Comparison of ENCODE assay signal across 1 cellular context in the genomic region with DNA sequence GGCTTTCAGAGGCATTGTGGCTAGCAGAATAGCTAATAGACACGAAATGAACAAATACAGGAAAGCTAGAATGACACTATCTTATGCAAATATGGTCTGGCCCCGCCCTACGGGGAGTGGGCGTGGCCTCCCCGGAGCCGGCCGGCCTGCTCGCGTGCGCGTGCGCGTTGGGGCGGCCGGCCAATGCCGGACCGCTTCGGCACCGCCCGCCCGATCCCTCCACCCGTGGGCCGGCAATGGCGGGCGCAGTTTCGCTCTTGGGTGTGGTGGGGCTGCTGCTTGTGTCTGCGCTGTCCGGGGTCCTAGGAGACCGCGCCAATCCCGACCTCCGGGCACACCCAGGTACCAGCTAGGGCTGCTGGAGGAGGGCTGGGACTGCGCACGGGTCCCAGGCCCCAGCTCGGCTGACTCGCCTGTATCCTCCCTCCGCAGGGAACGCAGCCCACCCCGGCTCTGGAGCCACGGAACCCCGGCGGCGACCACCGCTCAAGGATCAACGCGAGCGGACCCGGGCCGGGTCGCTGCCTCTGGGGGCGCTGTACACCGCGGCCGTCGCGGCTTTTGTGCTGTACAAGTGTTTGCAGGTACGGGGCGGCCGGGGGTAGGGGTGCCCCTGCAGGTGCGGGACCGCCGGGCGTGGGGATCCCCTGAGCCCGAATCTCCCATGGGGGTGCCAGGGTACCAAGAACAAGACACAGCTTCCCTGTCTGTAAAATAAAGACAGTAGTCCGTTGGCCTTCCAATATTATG.
A peak's percentile ranks its signal among the peaks of the same experiment; 100 is the strongest.
TF ChIP-seq lines count a peak whose summit lies in the region.

A gene with protein sequence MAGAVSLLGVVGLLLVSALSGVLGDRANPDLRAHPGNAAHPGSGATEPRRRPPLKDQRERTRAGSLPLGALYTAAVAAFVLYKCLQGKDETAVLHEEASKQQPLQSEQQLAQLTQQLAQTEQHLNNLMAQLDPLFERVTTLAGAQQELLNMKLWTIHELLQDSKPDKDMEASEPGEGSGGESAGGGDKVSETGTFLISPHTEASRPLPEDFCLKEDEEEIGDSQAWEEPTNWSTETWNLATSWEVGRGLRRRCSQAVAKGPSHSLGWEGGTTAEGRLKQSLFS (plus strand): TSS at position 149 of the 750 bp plus-strand sequence. CDS start 88 bp downstream, at position 237.

TF ChIP-seq in HEK293, 187 proteins besides CTCF, POLR2A, EP300 and RAD21 (continued from another document and continues in another):
- TF ChIP-seq BCL11A (tag by site-specific recombination; IDR thresholded peaks at IDR 0.05; ENCODE audit: low read depth) = no peak
- no peak for TF ChIP-seq ZNF76 (tag by site-specific recombination; IDR thresholded peaks at IDR 0.05; ENCODE audit: borderline replicate concordance, low read depth)
- no peak for TF ChIP-seq MZF1 (tag by site-specific recombination; IDR thresholded peaks at IDR 0.05; ENCODE audit: borderline replicate concordance)
- TF ChIP-seq ZNF155 (tag by site-specific recombination; IDR thresholded peaks at IDR 0.05) = no peak
- TF ChIP-seq ZFP69B (tag by site-specific recombination; IDR thresholded peaks at IDR 0.05) = no peak
- 0 out of 2 replicates have a peak, but pooled peaks have one; percentile 20 for TF ChIP-seq ZNF239 (tag by site-specific recombination; IDR thresholded peaks at IDR 0.05)
- TF ChIP-seq ZNF391 (tag by site-specific recombination; IDR thresholded peaks at IDR 0.05; ENCODE audit: borderline replicate concordance, low read depth) = no peak
- TF ChIP-seq OVOL3 (tag by site-specific recombination; IDR thresholded peaks at IDR 0.05) = no peak
- TF ChIP-seq ZNF510 (tag by site-specific recombination; IDR thresholded peaks at IDR 0.05; ENCODE audit: insufficient replicate concordance) = no peak
- TF ChIP-seq ZNF19 (tag by site-specific recombination; IDR thresholded peaks at IDR 0.05; ENCODE audit: low read depth) = no peak
- TF ChIP-seq, protein P1, sequence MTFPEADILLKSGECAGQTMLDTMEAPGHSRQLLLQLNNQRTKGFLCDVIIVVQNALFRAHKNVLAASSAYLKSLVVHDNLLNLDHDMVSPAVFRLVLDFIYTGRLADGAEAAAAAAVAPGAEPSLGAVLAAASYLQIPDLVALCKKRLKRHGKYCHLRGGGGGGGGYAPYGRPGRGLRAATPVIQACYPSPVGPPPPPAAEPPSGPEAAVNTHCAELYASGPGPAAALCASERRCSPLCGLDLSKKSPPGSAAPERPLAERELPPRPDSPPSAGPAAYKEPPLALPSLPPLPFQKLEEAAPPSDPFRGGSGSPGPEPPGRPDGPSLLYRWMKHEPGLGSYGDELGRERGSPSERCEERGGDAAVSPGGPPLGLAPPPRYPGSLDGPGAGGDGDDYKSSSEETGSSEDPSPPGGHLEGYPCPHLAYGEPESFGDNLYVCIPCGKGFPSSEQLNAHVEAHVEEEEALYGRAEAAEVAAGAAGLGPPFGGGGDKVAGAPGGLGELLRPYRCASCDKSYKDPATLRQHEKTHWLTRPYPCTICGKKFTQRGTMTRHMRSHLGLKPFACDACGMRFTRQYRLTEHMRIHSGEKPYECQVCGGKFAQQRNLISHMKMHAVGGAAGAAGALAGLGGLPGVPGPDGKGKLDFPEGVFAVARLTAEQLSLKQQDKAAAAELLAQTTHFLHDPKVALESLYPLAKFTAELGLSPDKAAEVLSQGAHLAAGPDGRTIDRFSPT (tag by site-specific recombination; IDR thresholded peaks at IDR 0.05) = peak; percentile 61
- TF ChIP-seq, protein P2, sequence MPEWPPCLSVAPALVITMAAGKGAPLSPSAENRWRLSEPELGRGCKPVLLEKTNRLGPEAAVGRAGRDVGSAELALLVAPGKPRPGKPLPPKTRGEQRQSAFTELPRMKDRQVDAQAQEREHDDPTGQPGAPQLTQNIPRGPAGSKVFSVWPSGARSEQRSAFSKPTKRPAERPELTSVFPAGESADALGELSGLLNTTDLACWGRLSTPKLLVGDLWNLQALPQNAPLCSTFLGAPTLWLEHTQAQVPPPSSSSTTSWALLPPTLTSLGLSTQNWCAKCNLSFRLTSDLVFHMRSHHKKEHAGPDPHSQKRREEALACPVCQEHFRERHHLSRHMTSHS (tag by site-specific recombination; IDR thresholded peaks at IDR 0.05) = no peak
- peak; percentile 79 for TF ChIP-seq ZNF2 (tag by site-specific recombination; IDR thresholded peaks at IDR 0.05)
- TF ChIP-seq, protein P3, sequence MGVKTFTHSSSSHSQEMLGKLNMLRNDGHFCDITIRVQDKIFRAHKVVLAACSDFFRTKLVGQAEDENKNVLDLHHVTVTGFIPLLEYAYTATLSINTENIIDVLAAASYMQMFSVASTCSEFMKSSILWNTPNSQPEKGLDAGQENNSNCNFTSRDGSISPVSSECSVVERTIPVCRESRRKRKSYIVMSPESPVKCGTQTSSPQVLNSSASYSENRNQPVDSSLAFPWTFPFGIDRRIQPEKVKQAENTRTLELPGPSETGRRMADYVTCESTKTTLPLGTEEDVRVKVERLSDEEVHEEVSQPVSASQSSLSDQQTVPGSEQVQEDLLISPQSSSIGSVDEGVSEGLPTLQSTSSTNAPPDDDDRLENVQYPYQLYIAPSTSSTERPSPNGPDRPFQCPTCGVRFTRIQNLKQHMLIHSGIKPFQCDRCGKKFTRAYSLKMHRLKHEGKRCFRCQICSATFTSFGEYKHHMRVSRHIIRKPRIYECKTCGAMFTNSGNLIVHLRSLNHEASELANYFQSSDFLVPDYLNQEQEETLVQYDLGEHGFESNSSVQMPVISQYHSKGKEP (tag by site-specific recombination; IDR thresholded peaks at IDR 0.05) = no peak
- TF ChIP-seq, protein P4, sequence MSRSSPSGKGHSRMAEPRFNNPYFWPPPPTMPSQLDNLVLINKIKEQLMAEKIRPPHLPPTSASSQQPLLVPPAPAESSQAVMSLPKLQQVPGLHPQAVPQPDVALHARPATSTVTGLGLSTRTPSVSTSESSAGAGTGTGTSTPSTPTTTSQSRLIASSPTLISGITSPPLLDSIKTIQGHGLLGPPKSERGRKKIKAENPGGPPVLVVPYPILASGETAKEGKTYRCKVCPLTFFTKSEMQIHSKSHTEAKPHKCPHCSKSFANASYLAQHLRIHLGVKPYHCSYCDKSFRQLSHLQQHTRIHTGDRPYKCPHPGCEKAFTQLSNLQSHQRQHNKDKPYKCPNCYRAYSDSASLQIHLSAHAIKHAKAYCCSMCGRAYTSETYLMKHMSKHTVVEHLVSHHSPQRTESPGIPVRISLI (tag by site-specific recombination; IDR thresholded peaks at IDR 0.05) = no peak
- TF ChIP-seq, protein P5, sequence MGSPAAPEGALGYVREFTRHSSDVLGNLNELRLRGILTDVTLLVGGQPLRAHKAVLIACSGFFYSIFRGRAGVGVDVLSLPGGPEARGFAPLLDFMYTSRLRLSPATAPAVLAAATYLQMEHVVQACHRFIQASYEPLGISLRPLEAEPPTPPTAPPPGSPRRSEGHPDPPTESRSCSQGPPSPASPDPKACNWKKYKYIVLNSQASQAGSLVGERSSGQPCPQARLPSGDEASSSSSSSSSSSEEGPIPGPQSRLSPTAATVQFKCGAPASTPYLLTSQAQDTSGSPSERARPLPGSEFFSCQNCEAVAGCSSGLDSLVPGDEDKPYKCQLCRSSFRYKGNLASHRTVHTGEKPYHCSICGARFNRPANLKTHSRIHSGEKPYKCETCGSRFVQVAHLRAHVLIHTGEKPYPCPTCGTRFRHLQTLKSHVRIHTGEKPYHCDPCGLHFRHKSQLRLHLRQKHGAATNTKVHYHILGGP (tag by site-specific recombination; IDR thresholded peaks at IDR 0.05) = no peak
- peak; percentile 76; the same call in 1 of the 2 replicates for TF ChIP-seq GLIS2 (tag by site-specific recombination; IDR thresholded peaks at IDR 0.05)
- TF ChIP-seq, protein P6, sequence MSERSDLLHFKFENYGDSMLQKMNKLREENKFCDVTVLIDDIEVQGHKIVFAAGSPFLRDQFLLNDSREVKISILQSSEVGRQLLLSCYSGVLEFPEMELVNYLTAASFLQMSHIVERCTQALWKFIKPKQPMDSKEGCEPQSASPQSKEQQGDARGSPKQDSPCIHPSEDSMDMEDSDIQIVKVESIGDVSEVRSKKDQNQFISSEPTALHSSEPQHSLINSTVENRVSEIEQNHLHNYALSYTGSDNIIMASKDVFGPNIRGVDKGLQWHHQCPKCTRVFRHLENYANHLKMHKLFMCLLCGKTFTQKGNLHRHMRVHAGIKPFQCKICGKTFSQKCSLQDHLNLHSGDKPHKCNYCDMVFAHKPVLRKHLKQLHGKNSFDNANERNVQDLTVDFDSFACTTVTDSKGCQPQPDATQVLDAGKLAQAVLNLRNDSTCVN (tag by site-specific recombination; optimal IDR thresholded peaks at IDR 0.05) = no peak
- no peak for TF ChIP-seq ZNF157 (tag by site-specific recombination; IDR thresholded peaks at IDR 0.05)
- TF ChIP-seq, protein P7, sequence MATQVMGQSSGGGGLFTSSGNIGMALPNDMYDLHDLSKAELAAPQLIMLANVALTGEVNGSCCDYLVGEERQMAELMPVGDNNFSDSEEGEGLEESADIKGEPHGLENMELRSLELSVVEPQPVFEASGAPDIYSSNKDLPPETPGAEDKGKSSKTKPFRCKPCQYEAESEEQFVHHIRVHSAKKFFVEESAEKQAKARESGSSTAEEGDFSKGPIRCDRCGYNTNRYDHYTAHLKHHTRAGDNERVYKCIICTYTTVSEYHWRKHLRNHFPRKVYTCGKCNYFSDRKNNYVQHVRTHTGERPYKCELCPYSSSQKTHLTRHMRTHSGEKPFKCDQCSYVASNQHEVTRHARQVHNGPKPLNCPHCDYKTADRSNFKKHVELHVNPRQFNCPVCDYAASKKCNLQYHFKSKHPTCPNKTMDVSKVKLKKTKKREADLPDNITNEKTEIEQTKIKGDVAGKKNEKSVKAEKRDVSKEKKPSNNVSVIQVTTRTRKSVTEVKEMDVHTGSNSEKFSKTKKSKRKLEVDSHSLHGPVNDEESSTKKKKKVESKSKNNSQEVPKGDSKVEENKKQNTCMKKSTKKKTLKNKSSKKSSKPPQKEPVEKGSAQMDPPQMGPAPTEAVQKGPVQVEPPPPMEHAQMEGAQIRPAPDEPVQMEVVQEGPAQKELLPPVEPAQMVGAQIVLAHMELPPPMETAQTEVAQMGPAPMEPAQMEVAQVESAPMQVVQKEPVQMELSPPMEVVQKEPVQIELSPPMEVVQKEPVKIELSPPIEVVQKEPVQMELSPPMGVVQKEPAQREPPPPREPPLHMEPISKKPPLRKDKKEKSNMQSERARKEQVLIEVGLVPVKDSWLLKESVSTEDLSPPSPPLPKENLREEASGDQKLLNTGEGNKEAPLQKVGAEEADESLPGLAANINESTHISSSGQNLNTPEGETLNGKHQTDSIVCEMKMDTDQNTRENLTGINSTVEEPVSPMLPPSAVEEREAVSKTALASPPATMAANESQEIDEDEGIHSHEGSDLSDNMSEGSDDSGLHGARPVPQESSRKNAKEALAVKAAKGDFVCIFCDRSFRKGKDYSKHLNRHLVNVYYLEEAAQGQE (tag by site-specific recombination; IDR thresholded peaks at IDR 0.05) = peak; percentile 90
- no peak for TF ChIP-seq ZNF654 (tag by site-specific recombination; IDR thresholded peaks at IDR 0.05; ENCODE audit: low read depth)
- no peak for TF ChIP-seq ZNF133 (tag by site-specific recombination; IDR thresholded peaks at IDR 0.05)
- no peak for TF ChIP-seq ZNF354C (tag by site-specific recombination; IDR thresholded peaks at IDR 0.05; ENCODE audit: borderline replicate concordance, low read depth)
- TF ChIP-seq ZNF223 (tag by site-specific recombination; IDR thresholded peaks at IDR 0.05) = no peak
- TF ChIP-seq ZBTB20 (tag by site-specific recombination; IDR thresholded peaks at IDR 0.05) = peak; percentile 93
- peak; percentile 83 for TF ChIP-seq YY1 (tag by site-specific recombination; IDR thresholded peaks at IDR 0.05)
- TF ChIP-seq, protein P8, sequence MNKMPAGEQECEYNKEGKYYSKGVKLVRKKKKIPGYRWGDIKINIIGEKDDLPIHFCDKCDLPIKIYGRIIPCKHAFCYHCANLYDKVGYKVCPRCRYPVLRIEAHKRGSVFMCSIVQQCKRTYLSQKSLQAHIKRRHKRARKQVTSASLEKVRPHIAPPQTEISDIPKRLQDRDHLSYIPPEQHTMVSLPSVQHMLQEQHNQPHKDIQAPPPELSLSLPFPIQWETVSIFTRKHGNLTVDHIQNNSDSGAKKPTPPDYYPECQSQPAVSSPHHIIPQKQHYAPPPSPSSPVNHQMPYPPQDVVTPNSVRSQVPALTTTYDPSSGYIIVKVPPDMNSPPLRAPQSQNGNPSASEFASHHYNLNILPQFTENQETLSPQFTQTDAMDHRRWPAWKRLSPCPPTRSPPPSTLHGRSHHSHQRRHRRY (tag by site-specific recombination; IDR thresholded peaks at IDR 0.05) = no peak
- TF ChIP-seq ZFP41 (tag by site-specific recombination; IDR thresholded peaks at IDR 0.05; ENCODE audit: borderline replicate concordance) = no peak
- no peak for TF ChIP-seq ZNF623 (tag by site-specific recombination; IDR thresholded peaks at IDR 0.05)
- no peak; the same call in 1 of the 2 replicates for TF ChIP-seq ZNF341 (tag by site-specific recombination; IDR thresholded peaks at IDR 0.05; ENCODE audit: low read depth)
- no peak for TF ChIP-seq ZNF658 (tag by site-specific recombination; IDR thresholded peaks at IDR 0.05)
- no peak for TF ChIP-seq ZNF791 (tag by site-specific recombination; IDR thresholded peaks at IDR 0.05)
- TF ChIP-seq KLF9 (tag by site-specific recombination; IDR thresholded peaks at IDR 0.05; ENCODE audit: low read depth) = no peak
- no peak for TF ChIP-seq TCF7L2 (IDR thresholded peaks at IDR 0.05; ENCODE audit: borderline replicate concordance, low read depth, low read length)
- TF ChIP-seq, protein P9, sequence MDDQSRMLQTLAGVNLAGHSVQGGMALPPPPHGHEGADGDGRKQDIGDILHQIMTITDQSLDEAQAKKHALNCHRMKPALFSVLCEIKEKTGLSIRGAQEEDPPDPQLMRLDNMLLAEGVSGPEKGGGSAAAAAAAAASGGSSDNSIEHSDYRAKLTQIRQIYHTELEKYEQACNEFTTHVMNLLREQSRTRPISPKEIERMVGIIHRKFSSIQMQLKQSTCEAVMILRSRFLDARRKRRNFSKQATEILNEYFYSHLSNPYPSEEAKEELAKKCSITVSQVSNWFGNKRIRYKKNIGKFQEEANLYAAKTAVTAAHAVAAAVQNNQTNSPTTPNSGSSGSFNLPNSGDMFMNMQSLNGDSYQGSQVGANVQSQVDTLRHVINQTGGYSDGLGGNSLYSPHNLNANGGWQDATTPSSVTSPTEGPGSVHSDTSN (CRISPR knock-in tag; IDR thresholded peaks at IDR 0.05) = 0 out of 2 replicates have a peak, but pooled peaks have one; percentile 47
- TF ChIP-seq, protein P10, sequence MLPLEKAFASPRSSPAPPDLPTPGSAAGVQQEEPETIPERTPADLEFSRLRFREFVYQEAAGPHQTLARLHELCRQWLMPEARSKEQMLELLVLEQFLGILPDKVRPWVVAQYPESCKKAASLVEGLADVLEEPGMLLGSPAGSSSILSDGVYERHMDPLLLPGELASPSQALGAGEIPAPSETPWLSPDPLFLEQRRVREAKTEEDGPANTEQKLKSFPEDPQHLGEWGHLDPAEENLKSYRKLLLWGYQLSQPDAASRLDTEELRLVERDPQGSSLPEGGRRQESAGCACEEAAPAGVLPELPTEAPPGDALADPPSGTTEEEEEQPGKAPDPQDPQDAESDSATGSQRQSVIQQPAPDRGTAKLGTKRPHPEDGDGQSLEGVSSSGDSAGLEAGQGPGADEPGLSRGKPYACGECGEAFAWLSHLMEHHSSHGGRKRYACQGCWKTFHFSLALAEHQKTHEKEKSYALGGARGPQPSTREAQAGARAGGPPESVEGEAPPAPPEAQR (tag by site-specific recombination; IDR thresholded peaks at IDR 0.05) = no peak
- TF ChIP-seq ZNF23 (tag by site-specific recombination; IDR thresholded peaks at IDR 0.05; ENCODE audit: borderline replicate concordance) = no peak
- no peak for TF ChIP-seq ZNF221 (tag by site-specific recombination; IDR thresholded peaks at IDR 0.05; ENCODE audit: borderline replicate concordance)
- TF ChIP-seq SCRT1 (tag by site-specific recombination; IDR thresholded peaks at IDR 0.05; ENCODE audit: borderline replicate concordance) = no peak
